8 cellular contexts compared by ENCODE assay signal in genomic region chr20:24160563-24161355, GRCh38.
DNase-seq lines count a peak whose midpoint lies in the region; ATAC-seq and TF ChIP-seq lines count a peak whose summit lies in the region.

No MANE protein-coding gene starts in this region.

- no peaks in the 10 kb centered on the region for H3K4me1 ChIP-seq in neural progenitor cell

- H3K27me3 Mint-ChIP-seq in neural progenitor cell (ENCODE audit: insufficient read depth, low read depth), result no peaks in the 10 kb centered on the region

- CTCF ChIA-PET in RWPE1 (lab: Yijun Ruan, JAX), result interaction anchor here (0.5 to 0.8 kb wide), 3 partner anchors 49 to 684 kb away, joined by 3 to 8 read pairs (median 3); no protein-coding TSS in a partner anchor

- H3K27ac ChIP-seq in RWPE1, result no peak overlapping the region
- no peak overlapping the region for H3K27ac ChIP-seq in neural progenitor cell

- H3F3A ChIP-seq in neural progenitor cell (ENCODE audit: low read depth), result no peaks in the 10 kb centered on the region

- H3K4me2 ChIP-seq in neural progenitor cell, result no peak overlapping the region

- no peak overlapping the region for H2AFZ ChIP-seq in neural progenitor cell (replicated peaks)

- peak; percentile 70 for TF ChIP-seq CTCF in RWPE1 (conservative IDR thresholded peaks at IDR 0.05; ENCODE audit: low read depth)
- peak; percentile 95 for TF ChIP-seq CTCF in fibroblast of pulmonary artery (IDR thresholded peaks at IDR 0.05; ENCODE audit: low read length, missing control alignments)
- peak; percentile 77 for TF ChIP-seq CTCF in neural progenitor cell (IDR thresholded peaks at IDR 0.05)

- DNase-seq in COR-L47 (lab: John Stamatoyannopoulos, UW), result peak; percentile 8
- peak; percentile 75 for DNase-seq in H7
- peak; percentile 41 for DNase-seq in RWPE1 (ENCODE audit: low spot score)
- peak; percentile 74 for DNase-seq in fibroblast of pulmonary artery (ENCODE audit: low read depth)
- DNase-seq in neural progenitor cell (ENCODE audit: low spot score), result peak; percentile 69
- no peak for DNase-seq in NOMO-1 (lab: John Stamatoyannopoulos, UW; ENCODE audit: unreplicated experiment in 2 of 2)

- POLR2A ChIA-PET in RWPE1 (lab: Yijun Ruan, JAX; ENCODE audit: low non-redundant PET), result no interaction called here

- no peak overlapping the region for H3K4me3 Mint-ChIP-seq in neural progenitor cell

- H3K9me3 Mint-ChIP-seq in neural progenitor cell, result peaks cover 7% of the 10 kb centered on the region

- H3K9ac ChIP-seq in neural progenitor cell, result no peak overlapping the region

- H3K9me3 ChIP-seq in neural progenitor cell (ENCODE audit: low read depth), result no peaks in the 10 kb centered on the region

- no peaks in the 10 kb centered on the region for H4K20me1 ChIP-seq in neural progenitor cell (ENCODE audit: low read depth)

- no peaks in the 10 kb centered on the region for H3K4me1 Mint-ChIP-seq in neural progenitor cell

- H3K36me3 ChIP-seq in H7 (replicated peaks; ENCODE audit: control insufficient read depth, insufficient read depth, low read length) (no peaks in the 10 kb centered on the region), neural progenitor cell (no peaks in the 10 kb centered on the region)

- H3K27me3 ChIP-seq in H7 (ENCODE audit: control insufficient read depth, insufficient read depth, low read length) (no peaks in the 10 kb centered on the region), neural progenitor cell (no peaks in the 10 kb centered on the region)

- H3K4me3 ChIP-seq in H7 (ENCODE audit: insufficient read depth, low read depth, low read length), result no peak overlapping the region
- no peak overlapping the region for H3K4me3 ChIP-seq in fibroblast of pulmonary artery (replicated peaks; ENCODE audit: low read depth, low read length)
- no peak overlapping the region for H3K4me3 ChIP-seq in neural progenitor cell

- no peaks in the 10 kb centered on the region for H3K36me3 Mint-ChIP-seq in neural progenitor cell

- no peaks in the 10 kb centered on the region for H3K79me2 ChIP-seq in neural progenitor cell (ENCODE audit: low read depth)

- ATAC-seq in HG03097 (IDR thresholded peaks at IDR 0.05; ENCODE audit: low FRiP score, unreplicated experiment), result no peak
- ATAC-seq in GM19467 (IDR thresholded peaks at IDR 0.05; ENCODE audit: unreplicated experiment), result no peak

- H3K27ac Mint-ChIP-seq in neural progenitor cell, result no peak overlapping the region

Comparison
In these comparisons a context has a peak if more than half of its experiments do, and no peak if none do; other contexts are left out.
1. DNase-seq: peak in COR-L47 (single experiment), H7 (single experiment), RWPE1 (single experiment), fibroblast of pulmonary artery (single experiment) and neural progenitor cell (single experiment); none in NOMO-1 (0 of 2).
2. Peak in every context shown above with its lines, with median percentiles within 50 percentile points of each other: CTCF ChIP-seq.